8 cellular contexts compared by ENCODE assay signal in genomic region chr2:181891258-181891965, GRCh38. TPM values are rescaled to one million over a fixed set of nuclear protein-coding genes. Genes with fewer than 3 reads are reported as not detected.
DNase-seq lines count a peak whose midpoint lies in the region; ATAC-seq, FAIRE-seq and TF ChIP-seq lines count a peak whose summit lies in the region.

Gene ITPRID2, plus strand, starts transcription at chr2:181891730. Its CDS starts 337 bp downstream, at chr2:181892067.

- H3K4me1 ChIP-seq in HepG2 (ENCODE audit: insufficient read depth, low read length): peaks cover 56% of the 10 kb centered on the region

- 0 out of 5 replicates have a peak, but pooled peaks cover 0 to under 1% of the 10 kb centered on the region in 2 experiments for H3K36me3 ChIP-seq in HepG2 (replicated peaks in 1 of 2; ENCODE audit: control insufficient read depth in 1 of 2, insufficient read depth in 2 of 2, low read length in 2 of 2)

- no peak; a peak in 1 of 4 replicates for TF ChIP-seq EP300 in HepG2 (IDR thresholded peaks at IDR 0.05; ENCODE audit: low read depth in 2 of 2, low read length in 2 of 2)
- TF ChIP-seq EP300 in HepG2 (CRISPR knock-in tag; IDR thresholded peaks at IDR 0.05; ENCODE audit: borderline replicate concordance): no peak

- in situ Hi-C loops in HepG2 (cut with HindIII; ENCODE audit: extremely low pct_ligation_motif_present, low pct_unique_long_range_greater_than_20kb): loop anchor here (5.0 kb wide), 1 partner anchor 139 kb away; no protein-coding TSS in a partner anchor

- peak within 1 kb of the TSS; percentile 97 for H3K27ac Mint-ChIP-seq in activated CD4-positive, alpha-beta T cell treated with anti-CD3 and anti-CD28 coated beads, Interleukin-2, amount 10 ng/mL, durations not matched to agents 24 days and 14 days
- peak within 1 kb of the TSS; percentile 99 for H3K27ac Mint-ChIP-seq in dendritic cell treated with granulocyte-macrophage colony-stimulating factor and Interleukin-4, amounts not matched to agents 40 ng/mL and 50 ng/mL, for 4 days

- CTCF ChIA-PET in HepG2 (lab: Yijun Ruan, JAX; ENCODE audit: low intra/inter-chr PET ratio, low total read pairs): interaction anchor here (0.7 to 1.1 kb wide), 3 partner anchors 11 to 149 kb away, joined by 4 read pairs; no protein-coding TSS in a partner anchor

- H3K36me3 Mint-ChIP-seq in activated CD4-positive, alpha-beta T cell treated with anti-CD3 and anti-CD28 coated beads, Interleukin-2, amount 10 ng/mL, durations not matched to agents 24 days and 14 days (ENCODE audit: low read depth): peaks cover 19% of the 10 kb centered on the region
- H3K36me3 Mint-ChIP-seq in dendritic cell treated with granulocyte-macrophage colony-stimulating factor and Interleukin-4, amounts not matched to agents 40 ng/mL and 50 ng/mL, for 4 days (ENCODE audit: low read depth): peaks cover 15% of the 10 kb centered on the region

- no peaks in the 10 kb centered on the region for H3K27me3 ChIP-seq in HepG2 (ENCODE audit: control insufficient read depth in 1 of 2, insufficient read depth in 2 of 2, low read length in 2 of 2)

- TF ChIP-seq CTCF in AG09319 (IDR thresholded peaks at IDR 0.05; ENCODE audit: low read depth, low read length) (no peak), HepG2 (CRISPR knock-in tag; IDR thresholded peaks at IDR 0.05) (no peak; the same call in 1 of the 2 replicates)

- H3K4me2 ChIP-seq in HepG2 (ENCODE audit: low read depth, low read length): peak within 1 kb of the TSS; percentile 92

- peak; percentile 83 for DNase-seq in AG09319 (ENCODE audit: extremely low read depth, low read depth)
- DNase-seq in NCI-H446 (lab: John Stamatoyannopoulos, UW): peak; percentile 60 to 89
- peak; percentile 93 for DNase-seq in activated CD4-positive, alpha-beta T cell treated with anti-CD3 and anti-CD28 coated beads, Interleukin-2, amount 10 ng/mL, durations not matched to agents 24 days and 14 days
- peak; percentile 80 for DNase-seq in HepG2 (ENCODE audit: low spot score)
- peak; percentile 55 to 64 for DNase-seq in stimulated activated CD4-positive, alpha-beta T cell treated with anti-CD3 and anti-CD28 coated beads, Interleukin-2, amount 100 ng/mL, for 48 hours

- H3K79me2 ChIP-seq in HepG2 (ENCODE audit: insufficient read depth, low read length): peaks cover 40% of the 10 kb centered on the region

- H3K9me3 ChIP-seq in HepG2 (ENCODE audit: low read length): no peaks in the 10 kb centered on the region

- H3K9me3 Mint-ChIP-seq in activated CD4-positive, alpha-beta T cell treated with anti-CD3 and anti-CD28 coated beads, Interleukin-2, amount 10 ng/mL, durations not matched to agents 24 days and 14 days: no peaks in the 10 kb centered on the region
- no peaks in the 10 kb centered on the region for H3K9me3 Mint-ChIP-seq in dendritic cell treated with granulocyte-macrophage colony-stimulating factor and Interleukin-4, amounts not matched to agents 40 ng/mL and 50 ng/mL, for 4 days

- peak in 1 of 2 experiments; percentile 41; a peak in 2 of 4 replicates for TF ChIP-seq POLR2A in HepG2 (IDR thresholded peaks at IDR 0.05; ENCODE audit: insufficient read depth in 1 of 2, low read depth in 2 of 2, low read length in 2 of 2)

- peak; percentile 91 for ATAC-seq in GM18868 (IDR thresholded peaks at IDR 0.05; ENCODE audit: unreplicated experiment)
- ATAC-seq in HG03108 (IDR thresholded peaks at IDR 0.05; ENCODE audit: unreplicated experiment): peak; percentile 88
- peak; percentile 95 for ATAC-seq in HepG2

- peak within 1 kb of the TSS; percentile 96 for H3K27ac ChIP-seq in HepG2 (ENCODE audit: extremely low read length, insufficient read depth, low read length)

- POLR2A ChIA-PET in HepG2 (lab: Yijun Ruan, JAX): interaction anchor here (0.9 to 1.9 kb wide), 5 partner anchors 9 to 104 kb away, joined by 3 to 7 read pairs (median 5); no protein-coding TSS in a partner anchor

- peak within 1 kb of the TSS; percentile 100 for H3K4me3 Mint-ChIP-seq in activated CD4-positive, alpha-beta T cell treated with anti-CD3 and anti-CD28 coated beads, Interleukin-2, amount 10 ng/mL, durations not matched to agents 24 days and 14 days
- H3K4me3 Mint-ChIP-seq in dendritic cell treated with granulocyte-macrophage colony-stimulating factor and Interleukin-4, amounts not matched to agents 40 ng/mL and 50 ng/mL, for 4 days: peak within 1 kb of the TSS; percentile 99

- peaks cover 4% of the 10 kb centered on the region; the same call in 1 of the 2 replicates for H4K20me1 ChIP-seq in HepG2 (ENCODE audit: insufficient read depth, low read length)

- peak; percentile 40; the same call in 1 of the 2 replicates for TF ChIP-seq RAD21 in HepG2 (CRISPR knock-in tag; IDR thresholded peaks at IDR 0.05)

- WGBS in HepG2 (ENCODE audit: low lambda C conversion rate): 3% methylated on average over 34 of the region's 58 CpGs

- intact Hi-C loops in activated CD4-positive, alpha-beta T cell treated with anti-CD3 and anti-CD28 coated beads, Interleukin-2, amount 10 ng/mL, durations not matched to agents 24 days and 14 days (cut with micrococcal nuclease): loop anchor here (1.0 to 10.0 kb wide), 10 partner anchors 16 to 1884 kb away; partner anchors contain the start of genes CWC22, DNAJC10 and UBE2E3
- intact Hi-C loops in dendritic cell treated with granulocyte-macrophage colony-stimulating factor and Interleukin-4, amounts not matched to agents 40 ng/mL and 50 ng/mL, for 4 days (cut with micrococcal nuclease): loop anchor here (10.0 kb wide), 1 partner anchor 907 kb away; the partner anchor contains the start of gene UBE2E3
- intact Hi-C loops in HepG2 (cut with micrococcal nuclease; ENCODE audit: unreplicated experiment): loop anchor here (2.0 to 10.0 kb wide), 3 partner anchors 63 to 823 kb away; partner anchors contain the start of gene DNAJC10

- no TSS peak for BruUV-seq in HepG2 (replicated peaks; lab: Mats Ljungman, UMichigan)

- H3K9ac ChIP-seq in HepG2 (ENCODE audit: insufficient read depth, low read depth, low read length): peak within 1 kb of the TSS; percentile 93

- FAIRE-seq in HepG2 (lab: Jason Lieb, UNC): no peak

- peak within 1 kb of the TSS; percentile 79 to 96 (median 80) for H3K4me3 ChIP-seq in HepG2 (replicated peaks in 1 of 3; ENCODE audit: insufficient read depth in 1 of 3, low read depth in 2 of 3, low read length in 3 of 3)

- H3K27me3 Mint-ChIP-seq in activated CD4-positive, alpha-beta T cell treated with anti-CD3 and anti-CD28 coated beads, Interleukin-2, amount 10 ng/mL, durations not matched to agents 24 days and 14 days: peaks cover 32% of the 10 kb centered on the region
- no peaks in the 10 kb centered on the region for H3K27me3 Mint-ChIP-seq in dendritic cell treated with granulocyte-macrophage colony-stimulating factor and Interleukin-4, amounts not matched to agents 40 ng/mL and 50 ng/mL, for 4 days

- peaks cover 26% of the 10 kb centered on the region for H3K4me1 Mint-ChIP-seq in activated CD4-positive, alpha-beta T cell treated with anti-CD3 and anti-CD28 coated beads, Interleukin-2, amount 10 ng/mL, durations not matched to agents 24 days and 14 days
- H3K4me1 Mint-ChIP-seq in dendritic cell treated with granulocyte-macrophage colony-stimulating factor and Interleukin-4, amounts not matched to agents 40 ng/mL and 50 ng/mL, for 4 days (ENCODE audit: low read depth): peaks cover 19% of the 10 kb centered on the region

- peak within 1 kb of the TSS; percentile 97 for H2AFZ ChIP-seq in HepG2 (ENCODE audit: low read length)

TF ChIP-seq in HepG2, 621 proteins besides CTCF, POLR2A, EP300 and RAD21 (continues in another document):
- TF ChIP-seq POLR2G (IDR thresholded peaks at IDR 0.05; ENCODE audit: low read depth, low read length): 0 out of 2 replicates have a peak, but pooled peaks have one; percentile 32
- peak; percentile 45 for TF ChIP-seq SKI (IDR thresholded peaks at IDR 0.05; ENCODE audit: partially characterized antibody)
- TF ChIP-seq, protein P1, sequence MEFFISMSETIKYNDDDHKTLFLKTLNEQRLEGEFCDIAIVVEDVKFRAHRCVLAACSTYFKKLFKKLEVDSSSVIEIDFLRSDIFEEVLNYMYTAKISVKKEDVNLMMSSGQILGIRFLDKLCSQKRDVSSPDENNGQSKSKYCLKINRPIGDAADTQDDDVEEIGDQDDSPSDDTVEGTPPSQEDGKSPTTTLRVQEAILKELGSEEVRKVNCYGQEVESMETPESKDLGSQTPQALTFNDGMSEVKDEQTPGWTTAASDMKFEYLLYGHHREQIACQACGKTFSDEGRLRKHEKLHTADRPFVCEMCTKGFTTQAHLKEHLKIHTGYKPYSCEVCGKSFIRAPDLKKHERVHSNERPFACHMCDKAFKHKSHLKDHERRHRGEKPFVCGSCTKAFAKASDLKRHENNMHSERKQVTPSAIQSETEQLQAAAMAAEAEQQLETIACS (CRISPR knock-in tag; IDR thresholded peaks at IDR 0.05): peak; percentile 52; the same call in 1 of the 2 replicates
- peak; percentile 27 for TF ChIP-seq YY1 (IDR thresholded peaks at IDR 0.05; ENCODE audit: insufficient read depth, insufficient replicate concordance, low read depth, low read length)
- 0 out of 2 replicates have a peak, but pooled peaks have one; percentile 16 for TF ChIP-seq BHLHE40 (IDR thresholded peaks at IDR 0.05; ENCODE audit: low read length)

RNA-seq across cellular contexts. Expression of gene ITPRID2, which starts in this region (rescaled TPM):
- 50.9 and 55.0 TPM in 2 replicates for total RNA-seq in activated CD4-positive, alpha-beta T cell treated with anti-CD3 and anti-CD28 coated beads, Interleukin-2, amount 10 ng/mL, durations not matched to agents 24 days and 14 days
- total RNA-seq in HepG2 (2016; rRNA removed; fragmentation: Illumina TruSeq; extraction: Trizol): 61.4 and 62.3 TPM in 2 replicates
- 20.6 and 24.7 TPM in 2 replicates for total RNA-seq in HepG2 (2016; cell fraction: cytosol; rRNA removed; fragmentation: Illumina TruSeq; extraction: Trizol; ENCODE audit: low read depth)
- total RNA-seq in HepG2 (2016; cell fraction: insoluble cytoplasmic fraction; rRNA removed; fragmentation: Illumina TruSeq; extraction: Trizol): 58.6 TPM in 2 replicates
- 55.8 and 67.6 TPM in 2 replicates for total RNA-seq in HepG2 (2016; cell fraction: membrane; rRNA removed; fragmentation: Illumina TruSeq; extraction: Trizol)
- total RNA-seq in HepG2 (2016; cell fraction: nucleus; rRNA removed; fragmentation: Illumina TruSeq; extraction: Trizol): 88.9 and 104 TPM in 2 replicates
- 35.3 and 44.8 TPM in 2 replicates for polyA plus RNA-seq in HepG2 (2011; rRNA removed)
- 18.4 and 22.5 TPM in 2 replicates for polyA plus RNA-seq in HepG2 (2011; cell fraction: cytosol; rRNA removed)
- 53.6 and 55.5 TPM in 2 replicates for polyA plus RNA-seq in HepG2 (2011; cell fraction: nucleus; rRNA removed)
- 46.5 and 98.8 TPM in 2 replicates for polyA plus RNA-seq in HepG2 (2012)
- 11.8 and 15.3 TPM in 2 replicates for polyA plus RNA-seq in HepG2 (2016; cell fraction: cytosol; fragmentation: Illumina TruSeq; extraction: Trizol; ENCODE audit: low read depth)
- polyA plus RNA-seq in HepG2 (2016; cell fraction: insoluble cytoplasmic fraction; fragmentation: Illumina TruSeq; extraction: Trizol; ENCODE audit: low read depth): 41.0 and 41.5 TPM in 2 replicates
- polyA plus RNA-seq in HepG2 (2016; cell fraction: membrane; fragmentation: Illumina TruSeq; extraction: Trizol; ENCODE audit: low read depth): 30.8 and 35.3 TPM in 2 replicates
- 84.9 and 97.5 TPM in 2 replicates for polyA plus RNA-seq in HepG2 (2016; cell fraction: nucleus; fragmentation: Illumina TruSeq; extraction: Trizol; ENCODE audit: insufficient read depth, low read depth)
- 41.9 and 108 TPM in 2 replicates for polyA minus RNA-seq in HepG2 (2011; rRNA and poly(A)+ RNA removed; ENCODE audit: low replicate concordance)
- polyA minus RNA-seq in HepG2 (2011; cell fraction: cytosol; rRNA and poly(A)+ RNA removed): 29.6 and 32.2 TPM in 2 replicates
- 110 and 150 TPM in 2 replicates for polyA minus RNA-seq in HepG2 (2011; cell fraction: nucleus; rRNA and poly(A)+ RNA removed)

Comparison
In these comparisons a context has a peak if more than half of its experiments do, and no peak if none do; other contexts are left out.
1. Peak in every context shown above with its lines: DNase-seq, ATAC-seq, H3K4me3 ChIP-seq and H3K27ac ChIP-seq.